Comparison of ENCODE assay signal across 1 cellular context in genomic region chr6:1322725-1323219, GRCh38.
TF ChIP-seq lines count a peak whose summit lies in the region.

No MANE protein-coding gene starts in this region.

TF ChIP-seq in HepG2, 621 proteins besides CTCF, POLR2A, EP300 and RAD21 (continued from another document and continues in another):
- TF ChIP-seq NR2F1 (CRISPR knock-in tag; IDR thresholded peaks at IDR 0.05) (peak in 1 of 2 experiments; percentile 26; a peak in 1 of 4 replicates), HNF4A (CRISPR knock-in tag; IDR thresholded peaks at IDR 0.05) (peak; percentile 90), MEIS1 (CRISPR knock-in tag; IDR thresholded peaks at IDR 0.05; ENCODE audit: borderline replicate concordance) (no peak), ZNF263 (CRISPR knock-in tag; IDR thresholded peaks at IDR 0.05) (peak; percentile 98), ZNF501 (CRISPR knock-in tag; IDR thresholded peaks at IDR 0.05) (peak; percentile 74), ZNF335 (CRISPR knock-in tag; IDR thresholded peaks at IDR 0.05) (no peak), SSRP1 (CRISPR knock-in tag; IDR thresholded peaks at IDR 0.05) (peak; percentile 81; the same call in 1 of the 2 replicates), NRL (CRISPR knock-in tag; IDR thresholded peaks at IDR 0.05; ENCODE audit: borderline replicate concordance) (no peak), RXRA (CRISPR knock-in tag; IDR thresholded peaks at IDR 0.05) (peak; percentile 37; the same call in 1 of the 2 replicates), SALL2 (CRISPR knock-in tag; IDR thresholded peaks at IDR 0.05) (no peak), ZNF432 (CRISPR knock-in tag; IDR thresholded peaks at IDR 0.05; ENCODE audit: borderline replicate concordance) (no peak), ZNF709 (CRISPR knock-in tag; IDR thresholded peaks at IDR 0.05) (no peak), KDM4B (CRISPR knock-in tag; IDR thresholded peaks at IDR 0.05) (no peak), ZNF234 (CRISPR knock-in tag; conservative IDR thresholded peaks at IDR 0.05) (no peak), ATF3 (CRISPR knock-in tag; IDR thresholded peaks at IDR 0.05) (peak; percentile 90), MTA3 (CRISPR knock-in tag; IDR thresholded peaks at IDR 0.05) (no peak), HNF4G (IDR thresholded peaks at IDR 0.05; ENCODE audit: borderline replicate concordance, low read depth, low read length) (peak; percentile 89), HNF4G (CRISPR knock-in tag; IDR thresholded peaks at IDR 0.05; ENCODE audit: borderline replicate concordance, low read depth) (peak; percentile 78; the same call in 1 of the 2 replicates), ZNF775 (CRISPR knock-in tag; IDR thresholded peaks at IDR 0.05; ENCODE audit: borderline replicate concordance) (no peak), ZNF761 (CRISPR knock-in tag; conservative IDR thresholded peaks at IDR 0.05) (no peak), CEBPB (IDR thresholded peaks at IDR 0.05; ENCODE audit: borderline replicate concordance, low read depth, low read length) (peak; percentile 86), HMG20A (CRISPR knock-in tag; IDR thresholded peaks at IDR 0.05; ENCODE audit: borderline replicate concordance) (peak; percentile 81), SOX6 (IDR thresholded peaks at IDR 0.05) (no peak), SOX6 (CRISPR knock-in tag; IDR thresholded peaks at IDR 0.05) (peak; percentile 88), ZNF329 (CRISPR knock-in tag; IDR thresholded peaks at IDR 0.05; ENCODE audit: low read depth) (0 out of 2 replicates have a peak, but pooled peaks have one; percentile 37), CHD2 (IDR thresholded peaks at IDR 0.05; ENCODE audit: low read depth, low read length) (no peak), ELF4 (CRISPR knock-in tag; IDR thresholded peaks at IDR 0.05; ENCODE audit: borderline replicate concordance) (0 out of 2 replicates have a peak, but pooled peaks have one; percentile 56), NBN (conservative IDR thresholded peaks at IDR 0.05) (no peak), MXD1 (CRISPR knock-in tag; IDR thresholded peaks at IDR 0.05) (no peak), ZKSCAN1 (IDR thresholded peaks at IDR 0.05; ENCODE audit: low read length) (no peak)
- TF ChIP-seq, protein P1, sequence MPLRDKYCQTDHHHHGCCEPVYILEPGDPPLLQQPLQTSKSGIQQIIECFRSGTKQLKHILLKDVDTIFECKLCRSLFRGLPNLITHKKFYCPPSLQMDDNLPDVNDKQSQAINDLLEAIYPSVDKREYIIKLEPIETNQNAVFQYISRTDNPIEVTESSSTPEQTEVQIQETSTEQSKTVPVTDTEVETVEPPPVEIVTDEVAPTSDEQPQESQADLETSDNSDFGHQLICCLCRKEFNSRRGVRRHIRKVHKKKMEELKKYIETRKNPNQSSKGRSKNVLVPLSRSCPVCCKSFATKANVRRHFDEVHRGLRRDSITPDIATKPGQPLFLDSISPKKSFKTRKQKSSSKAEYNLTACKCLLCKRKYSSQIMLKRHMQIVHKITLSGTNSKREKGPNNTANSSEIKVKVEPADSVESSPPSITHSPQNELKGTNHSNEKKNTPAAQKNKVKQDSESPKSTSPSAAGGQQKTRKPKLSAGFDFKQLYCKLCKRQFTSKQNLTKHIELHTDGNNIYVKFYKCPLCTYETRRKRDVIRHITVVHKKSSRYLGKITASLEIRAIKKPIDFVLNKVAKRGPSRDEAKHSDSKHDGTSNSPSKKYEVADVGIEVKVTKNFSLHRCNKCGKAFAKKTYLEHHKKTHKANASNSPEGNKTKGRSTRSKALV (CRISPR knock-in tag; IDR thresholded peaks at IDR 0.05), result peak; percentile 64; the same call in 1 of the 2 replicates
- TF ChIP-seq, protein P2, sequence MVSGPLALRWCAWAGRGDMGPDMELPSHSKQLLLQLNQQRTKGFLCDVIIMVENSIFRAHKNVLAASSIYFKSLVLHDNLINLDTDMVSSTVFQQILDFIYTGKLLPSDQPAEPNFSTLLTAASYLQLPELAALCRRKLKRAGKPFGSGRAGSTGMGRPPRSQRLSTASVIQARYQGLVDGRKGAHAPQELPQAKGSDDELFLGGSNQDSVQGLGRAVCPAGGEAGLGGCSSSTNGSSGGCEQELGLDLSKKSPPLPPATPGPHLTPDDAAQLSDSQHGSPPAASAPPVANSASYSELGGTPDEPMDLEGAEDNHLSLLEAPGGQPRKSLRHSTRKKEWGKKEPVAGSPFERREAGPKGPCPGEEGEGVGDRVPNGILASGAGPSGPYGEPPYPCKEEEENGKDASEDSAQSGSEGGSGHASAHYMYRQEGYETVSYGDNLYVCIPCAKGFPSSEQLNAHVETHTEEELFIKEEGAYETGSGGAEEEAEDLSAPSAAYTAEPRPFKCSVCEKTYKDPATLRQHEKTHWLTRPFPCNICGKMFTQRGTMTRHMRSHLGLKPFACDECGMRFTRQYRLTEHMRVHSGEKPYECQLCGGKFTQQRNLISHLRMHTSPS (CRISPR knock-in tag; IDR thresholded peaks at IDR 0.05; ENCODE audit: low read depth), result 0 out of 2 replicates have a peak, but pooled peaks have one; percentile 26
- TF ChIP-seq, protein P3, sequence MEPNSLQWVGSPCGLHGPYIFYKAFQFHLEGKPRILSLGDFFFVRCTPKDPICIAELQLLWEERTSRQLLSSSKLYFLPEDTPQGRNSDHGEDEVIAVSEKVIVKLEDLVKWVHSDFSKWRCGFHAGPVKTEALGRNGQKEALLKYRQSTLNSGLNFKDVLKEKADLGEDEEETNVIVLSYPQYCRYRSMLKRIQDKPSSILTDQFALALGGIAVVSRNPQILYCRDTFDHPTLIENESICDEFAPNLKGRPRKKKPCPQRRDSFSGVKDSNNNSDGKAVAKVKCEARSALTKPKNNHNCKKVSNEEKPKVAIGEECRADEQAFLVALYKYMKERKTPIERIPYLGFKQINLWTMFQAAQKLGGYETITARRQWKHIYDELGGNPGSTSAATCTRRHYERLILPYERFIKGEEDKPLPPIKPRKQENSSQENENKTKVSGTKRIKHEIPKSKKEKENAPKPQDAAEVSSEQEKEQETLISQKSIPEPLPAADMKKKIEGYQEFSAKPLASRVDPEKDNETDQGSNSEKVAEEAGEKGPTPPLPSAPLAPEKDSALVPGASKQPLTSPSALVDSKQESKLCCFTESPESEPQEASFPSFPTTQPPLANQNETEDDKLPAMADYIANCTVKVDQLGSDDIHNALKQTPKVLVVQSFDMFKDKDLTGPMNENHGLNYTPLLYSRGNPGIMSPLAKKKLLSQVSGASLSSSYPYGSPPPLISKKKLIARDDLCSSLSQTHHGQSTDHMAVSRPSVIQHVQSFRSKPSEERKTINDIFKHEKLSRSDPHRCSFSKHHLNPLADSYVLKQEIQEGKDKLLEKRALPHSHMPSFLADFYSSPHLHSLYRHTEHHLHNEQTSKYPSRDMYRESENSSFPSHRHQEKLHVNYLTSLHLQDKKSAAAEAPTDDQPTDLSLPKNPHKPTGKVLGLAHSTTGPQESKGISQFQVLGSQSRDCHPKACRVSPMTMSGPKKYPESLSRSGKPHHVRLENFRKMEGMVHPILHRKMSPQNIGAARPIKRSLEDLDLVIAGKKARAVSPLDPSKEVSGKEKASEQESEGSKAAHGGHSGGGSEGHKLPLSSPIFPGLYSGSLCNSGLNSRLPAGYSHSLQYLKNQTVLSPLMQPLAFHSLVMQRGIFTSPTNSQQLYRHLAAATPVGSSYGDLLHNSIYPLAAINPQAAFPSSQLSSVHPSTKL (CRISPR knock-in tag; IDR thresholded peaks at IDR 0.05), result peak; percentile 90
- TF ChIP-seq, protein P4, sequence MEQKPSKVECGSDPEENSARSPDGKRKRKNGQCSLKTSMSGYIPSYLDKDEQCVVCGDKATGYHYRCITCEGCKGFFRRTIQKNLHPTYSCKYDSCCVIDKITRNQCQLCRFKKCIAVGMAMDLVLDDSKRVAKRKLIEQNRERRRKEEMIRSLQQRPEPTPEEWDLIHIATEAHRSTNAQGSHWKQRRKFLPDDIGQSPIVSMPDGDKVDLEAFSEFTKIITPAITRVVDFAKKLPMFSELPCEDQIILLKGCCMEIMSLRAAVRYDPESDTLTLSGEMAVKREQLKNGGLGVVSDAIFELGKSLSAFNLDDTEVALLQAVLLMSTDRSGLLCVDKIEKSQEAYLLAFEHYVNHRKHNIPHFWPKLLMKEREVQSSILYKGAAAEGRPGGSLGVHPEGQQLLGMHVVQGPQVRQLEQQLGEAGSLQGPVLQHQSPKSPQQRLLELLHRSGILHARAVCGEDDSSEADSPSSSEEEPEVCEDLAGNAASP (CRISPR knock-in tag; IDR thresholded peaks at IDR 0.05; ENCODE audit: borderline replicate concordance), result peak; percentile 45; the same call in 1 of the 2 replicates
- TF ChIP-seq, protein P5, sequence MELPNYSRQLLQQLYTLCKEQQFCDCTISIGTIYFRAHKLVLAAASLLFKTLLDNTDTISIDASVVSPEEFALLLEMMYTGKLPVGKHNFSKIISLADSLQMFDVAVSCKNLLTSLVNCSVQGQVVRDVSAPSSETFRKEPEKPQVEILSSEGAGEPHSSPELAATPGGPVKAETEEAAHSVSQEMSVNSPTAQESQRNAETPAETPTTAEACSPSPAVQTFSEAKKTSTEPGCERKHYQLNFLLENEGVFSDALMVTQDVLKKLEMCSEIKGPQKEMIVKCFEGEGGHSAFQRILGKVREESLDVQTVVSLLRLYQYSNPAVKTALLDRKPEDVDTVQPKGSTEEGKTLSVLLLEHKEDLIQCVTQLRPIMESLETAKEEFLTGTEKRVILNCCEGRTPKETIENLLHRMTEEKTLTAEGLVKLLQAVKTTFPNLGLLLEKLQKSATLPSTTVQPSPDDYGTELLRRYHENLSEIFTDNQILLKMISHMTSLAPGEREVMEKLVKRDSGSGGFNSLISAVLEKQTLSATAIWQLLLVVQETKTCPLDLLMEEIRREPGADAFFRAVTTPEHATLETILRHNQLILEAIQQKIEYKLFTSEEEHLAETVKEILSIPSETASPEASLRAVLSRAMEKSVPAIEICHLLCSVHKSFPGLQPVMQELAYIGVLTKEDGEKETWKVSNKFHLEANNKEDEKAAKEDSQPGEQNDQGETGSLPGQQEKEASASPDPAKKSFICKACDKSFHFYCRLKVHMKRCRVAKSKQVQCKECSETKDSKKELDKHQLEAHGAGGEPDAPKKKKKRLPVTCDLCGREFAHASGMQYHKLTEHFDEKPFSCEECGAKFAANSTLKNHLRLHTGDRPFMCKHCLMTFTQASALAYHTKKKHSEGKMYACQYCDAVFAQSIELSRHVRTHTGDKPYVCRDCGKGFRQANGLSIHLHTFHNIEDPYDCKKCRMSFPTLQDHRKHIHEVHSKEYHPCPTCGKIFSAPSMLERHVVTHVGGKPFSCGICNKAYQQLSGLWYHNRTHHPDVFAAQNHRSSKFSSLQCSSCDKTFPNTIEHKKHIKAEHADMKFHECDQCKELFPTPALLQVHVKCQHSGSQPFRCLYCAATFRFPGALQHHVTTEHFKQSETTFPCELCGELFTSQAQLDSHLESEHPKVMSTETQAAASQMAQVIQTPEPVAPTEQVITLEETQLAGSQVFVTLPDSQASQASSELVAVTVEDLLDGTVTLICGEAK (IDR thresholded peaks at IDR 0.05), result no peak
- TF ChIP-seq, protein P5 (CRISPR knock-in tag; IDR thresholded peaks at IDR 0.05), result peak; percentile 52; the same call in 1 of the 2 replicates
- TF ChIP-seq, protein P6, sequence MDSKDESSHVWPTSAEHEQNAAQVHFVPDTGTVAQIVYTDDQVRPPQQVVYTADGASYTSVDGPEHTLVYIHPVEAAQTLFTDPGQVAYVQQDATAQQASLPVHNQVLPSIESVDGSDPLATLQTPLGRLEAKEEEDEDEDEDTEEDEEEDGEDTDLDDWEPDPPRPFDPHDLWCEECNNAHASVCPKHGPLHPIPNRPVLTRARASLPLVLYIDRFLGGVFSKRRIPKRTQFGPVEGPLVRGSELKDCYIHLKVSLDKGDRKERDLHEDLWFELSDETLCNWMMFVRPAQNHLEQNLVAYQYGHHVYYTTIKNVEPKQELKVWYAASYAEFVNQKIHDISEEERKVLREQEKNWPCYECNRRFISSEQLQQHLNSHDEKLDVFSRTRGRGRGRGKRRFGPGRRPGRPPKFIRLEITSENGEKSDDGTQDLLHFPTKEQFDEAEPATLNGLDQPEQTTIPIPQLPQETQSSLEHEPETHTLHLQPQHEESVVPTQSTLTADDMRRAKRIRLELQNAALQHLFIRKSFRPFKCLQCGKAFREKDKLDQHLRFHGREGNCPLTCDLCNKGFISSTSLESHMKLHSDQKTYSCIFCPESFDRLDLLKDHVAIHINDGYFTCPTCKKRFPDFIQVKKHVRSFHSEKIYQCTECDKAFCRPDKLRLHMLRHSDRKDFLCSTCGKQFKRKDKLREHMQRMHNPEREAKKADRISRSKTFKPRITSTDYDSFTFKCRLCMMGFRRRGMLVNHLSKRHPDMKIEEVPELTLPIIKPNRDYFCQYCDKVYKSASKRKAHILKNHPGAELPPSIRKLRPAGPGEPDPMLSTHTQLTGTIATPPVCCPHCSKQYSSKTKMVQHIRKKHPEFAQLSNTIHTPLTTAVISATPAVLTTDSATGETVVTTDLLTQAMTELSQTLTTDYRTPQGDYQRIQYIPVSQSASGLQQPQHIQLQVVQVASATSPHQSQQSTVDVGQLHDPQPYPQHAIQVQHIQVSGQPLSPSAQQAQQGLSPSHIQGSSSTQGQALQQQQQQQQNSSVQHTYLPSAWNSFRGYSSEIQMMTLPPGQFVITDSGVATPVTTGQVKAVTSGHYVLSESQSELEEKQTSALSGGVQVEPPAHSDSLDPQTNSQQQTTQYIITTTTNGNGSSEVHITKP (CRISPR knock-in tag; IDR thresholded peaks at IDR 0.05; ENCODE audit: low read depth), result 0 out of 2 replicates have a peak, but pooled peaks have one; percentile 51
